Comparison of ENCODE assay signal across 27 cellular contexts in the genomic region with DNA sequence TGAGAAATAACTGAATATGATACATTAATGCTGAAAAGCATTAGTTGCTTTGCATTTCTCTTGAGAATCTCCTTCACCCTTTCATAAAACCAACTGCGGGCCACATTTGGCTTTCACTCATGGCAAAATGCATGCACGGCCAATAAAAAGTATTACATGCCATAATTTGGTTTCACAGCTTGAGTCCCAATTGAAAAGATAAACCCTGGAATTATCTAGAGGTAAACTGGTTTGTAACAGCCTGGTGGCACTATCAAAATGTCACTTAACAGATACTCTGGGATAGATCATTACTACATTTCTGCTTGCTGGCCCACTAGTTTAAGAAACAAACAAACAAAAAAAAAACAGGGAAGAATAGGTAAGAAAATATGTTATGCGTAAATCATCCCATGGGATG. TPM values are rescaled to one million over a fixed set of nuclear protein-coding genes. Genes with fewer than 3 reads are reported as not detected.
"Had no signal": no experiment of that assay in that cellular context is flagged by ENCODE, and none has a peak within 500 bp of the region (broad histone marks: within the 10 kb centered on the region; RNA-seq: fewer than 3 reads in every experiment).

No MANE protein-coding gene starts in this region.

- ATAC-seq: activated CD8-positive, alpha-beta T cell treated with anti-CD3 and anti-CD28 coated beads, Interleukin-2, amount 10 ng/mL, durations not matched to agents 7 days and 5 days; K562; Panc1; Right ventricle myocardium inferior; WTC11 had no signal

- H3K27ac Mint-ChIP-seq: activated CD8-positive, alpha-beta T cell treated with anti-CD3 and anti-CD28 coated beads, Interleukin-2, amount 10 ng/mL, durations not matched to agents 7 days and 5 days; activated naive CD4-positive, alpha-beta T cell treated with anti-CD3 and anti-CD28 coated beads, Interleukin-2, amount 50 U/mL, for 24 hours; T-helper 1 cell treated with Interleukin-12 subunit alpha and Interleukin-12 subunit beta and Interleukin-4 antibody, amounts not matched to agents 30 μg/mL and 1 μg/mL, for 36 hours; WTC11 had no signal

- H3K9me3 Mint-ChIP-seq: activated naive CD4-positive, alpha-beta T cell treated with anti-CD3 and anti-CD28 coated beads, Interleukin-2, amount 50 U/mL, for 24 hours; T-helper 1 cell treated with Interleukin-12 subunit alpha and Interleukin-12 subunit beta and Interleukin-4 antibody, amounts not matched to agents 30 μg/mL and 1 μg/mL, for 36 hours; WTC11 had no signal

- DNase-seq: activated CD4-positive, alpha-beta T cell treated with anti-CD3 and anti-CD28 coated beads for 48 hours; activated CD4-positive, alpha-beta T cell treated with anti-CD3 and anti-CD28 coated beads, Interleukin-2, amount 50 U/mL, for 4 hours; activated CD4-positive, CD25-positive, alpha-beta regulatory T cell treated with anti-CD3 and anti-CD28 coated beads, Interleukin-2, amount 50 U/mL, for 72 hours; activated CD8-positive, alpha-beta memory T cell treated with anti-CD3 and anti-CD28 coated beads, Interleukin-2, amount 50 U/mL, for 48 hours; activated CD8-positive, alpha-beta T cell treated with anti-CD3 and anti-CD28 coated beads, Interleukin-2, amount 10 ng/mL, durations not matched to agents 7 days and 5 days; activated naive CD4-positive, alpha-beta T cell; activated T-cell treated with anti-CD3 and anti-CD28 coated beads, Interleukin-2, amount 50 U/mL, for 1 hour; aorta; caudate nucleus; Karpas-422; NCI-H146; NCI-H187 treated with DMSO at 0.1 percent for 48 hours; NCI-H2081 treated with DMSO at 0.1 percent for 48 hours; NCI-H2171; NCI-H2227 treated with DMSO at 0.1 percent for 48 hours; NCI-H82; OCI-M1; RPMI8226; SJCRH30; T-helper 9 cell had no signal

- H3K27ac ChIP-seq: breast epithelium, SJCRH30 had no signal

- H3K9me3 ChIP-seq: breast epithelium had no signal

- H3K36me3 ChIP-seq: breast epithelium had no signal

- H3K4me3 Mint-ChIP-seq: activated CD8-positive, alpha-beta T cell treated with anti-CD3 and anti-CD28 coated beads, Interleukin-2, amount 10 ng/mL, durations not matched to agents 7 days and 5 days; T-helper 1 cell treated with Interleukin-12 subunit alpha and Interleukin-12 subunit beta and Interleukin-4 antibody, amounts not matched to agents 30 μg/mL and 1 μg/mL, for 36 hours had no signal

- H3K27me3 Mint-ChIP-seq: activated naive CD4-positive, alpha-beta T cell treated with anti-CD3 and anti-CD28 coated beads, Interleukin-2, amount 50 U/mL, for 24 hours had no signal

- H3K4me3 ChIP-seq: breast epithelium, K562, SJCRH30 had no signal

RNA-seq across cellular contexts. Expression of a gene that starts 51.7 kb away (rescaled TPM):
- total RNA-seq: breast epithelium, Right ventricle myocardium inferior had no signal
